ENCODE assay signal across 2 cellular contexts in the genomic region with DNA sequence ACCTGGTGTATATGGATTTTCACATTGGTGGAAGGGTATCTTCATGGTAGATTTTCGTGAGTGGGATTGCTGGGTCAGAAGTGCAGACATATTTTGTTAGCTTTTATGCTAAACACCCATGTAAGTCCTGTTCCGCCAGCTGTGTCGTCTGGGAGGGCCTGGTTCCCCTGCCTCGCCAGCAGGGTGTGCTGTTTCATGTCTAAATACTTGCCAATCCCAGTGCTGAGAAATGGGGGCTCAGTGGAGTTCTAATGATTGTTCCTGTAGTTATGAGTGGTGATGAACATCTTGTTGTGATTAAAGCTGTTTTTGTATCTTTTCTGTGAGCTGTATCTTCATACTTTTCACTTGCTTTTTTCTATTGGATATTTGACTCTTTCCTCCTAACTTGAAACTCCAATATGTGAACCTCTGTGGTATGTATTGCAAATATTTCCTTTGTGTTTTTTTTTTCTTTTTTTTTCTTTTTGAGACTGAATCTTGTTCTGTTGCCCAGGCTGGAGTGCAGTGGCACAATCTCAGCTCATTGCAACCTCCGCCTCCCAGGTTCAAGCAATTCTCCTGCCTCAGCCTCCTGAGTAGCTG.
TF ChIP-seq lines count a peak whose summit lies in the region.

No MANE protein-coding gene starts in this region.

TF ChIP-seq in K562, 482 proteins besides CTCF, POLR2A, EP300 and RAD21 (continues in another document):
- TF ChIP-seq, protein P1, sequence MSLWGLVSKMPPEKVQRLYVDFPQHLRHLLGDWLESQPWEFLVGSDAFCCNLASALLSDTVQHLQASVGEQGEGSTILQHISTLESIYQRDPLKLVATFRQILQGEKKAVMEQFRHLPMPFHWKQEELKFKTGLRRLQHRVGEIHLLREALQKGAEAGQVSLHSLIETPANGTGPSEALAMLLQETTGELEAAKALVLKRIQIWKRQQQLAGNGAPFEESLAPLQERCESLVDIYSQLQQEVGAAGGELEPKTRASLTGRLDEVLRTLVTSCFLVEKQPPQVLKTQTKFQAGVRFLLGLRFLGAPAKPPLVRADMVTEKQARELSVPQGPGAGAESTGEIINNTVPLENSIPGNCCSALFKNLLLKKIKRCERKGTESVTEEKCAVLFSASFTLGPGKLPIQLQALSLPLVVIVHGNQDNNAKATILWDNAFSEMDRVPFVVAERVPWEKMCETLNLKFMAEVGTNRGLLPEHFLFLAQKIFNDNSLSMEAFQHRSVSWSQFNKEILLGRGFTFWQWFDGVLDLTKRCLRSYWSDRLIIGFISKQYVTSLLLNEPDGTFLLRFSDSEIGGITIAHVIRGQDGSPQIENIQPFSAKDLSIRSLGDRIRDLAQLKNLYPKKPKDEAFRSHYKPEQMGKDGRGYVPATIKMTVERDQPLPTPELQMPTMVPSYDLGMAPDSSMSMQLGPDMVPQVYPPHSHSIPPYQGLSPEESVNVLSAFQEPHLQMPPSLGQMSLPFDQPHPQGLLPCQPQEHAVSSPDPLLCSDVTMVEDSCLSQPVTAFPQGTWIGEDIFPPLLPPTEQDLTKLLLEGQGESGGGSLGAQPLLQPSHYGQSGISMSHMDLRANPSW (CRISPR knock-in tag; IDR thresholded peaks at IDR 0.05) = no peak
- TF ChIP-seq, protein P2, sequence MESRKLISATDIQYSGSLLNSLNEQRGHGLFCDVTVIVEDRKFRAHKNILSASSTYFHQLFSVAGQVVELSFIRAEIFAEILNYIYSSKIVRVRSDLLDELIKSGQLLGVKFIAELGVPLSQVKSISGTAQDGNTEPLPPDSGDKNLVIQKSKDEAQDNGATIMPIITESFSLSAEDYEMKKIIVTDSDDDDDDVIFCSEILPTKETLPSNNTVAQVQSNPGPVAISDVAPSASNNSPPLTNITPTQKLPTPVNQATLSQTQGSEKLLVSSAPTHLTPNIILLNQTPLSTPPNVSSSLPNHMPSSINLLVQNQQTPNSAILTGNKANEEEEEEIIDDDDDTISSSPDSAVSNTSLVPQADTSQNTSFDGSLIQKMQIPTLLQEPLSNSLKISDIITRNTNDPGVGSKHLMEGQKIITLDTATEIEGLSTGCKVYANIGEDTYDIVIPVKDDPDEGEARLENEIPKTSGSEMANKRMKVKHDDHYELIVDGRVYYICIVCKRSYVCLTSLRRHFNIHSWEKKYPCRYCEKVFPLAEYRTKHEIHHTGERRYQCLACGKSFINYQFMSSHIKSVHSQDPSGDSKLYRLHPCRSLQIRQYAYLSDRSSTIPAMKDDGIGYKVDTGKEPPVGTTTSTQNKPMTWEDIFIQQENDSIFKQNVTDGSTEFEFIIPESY (CRISPR knock-in tag; IDR thresholded peaks at IDR 0.05) = peak; percentile 91
- TF ChIP-seq, protein P3, sequence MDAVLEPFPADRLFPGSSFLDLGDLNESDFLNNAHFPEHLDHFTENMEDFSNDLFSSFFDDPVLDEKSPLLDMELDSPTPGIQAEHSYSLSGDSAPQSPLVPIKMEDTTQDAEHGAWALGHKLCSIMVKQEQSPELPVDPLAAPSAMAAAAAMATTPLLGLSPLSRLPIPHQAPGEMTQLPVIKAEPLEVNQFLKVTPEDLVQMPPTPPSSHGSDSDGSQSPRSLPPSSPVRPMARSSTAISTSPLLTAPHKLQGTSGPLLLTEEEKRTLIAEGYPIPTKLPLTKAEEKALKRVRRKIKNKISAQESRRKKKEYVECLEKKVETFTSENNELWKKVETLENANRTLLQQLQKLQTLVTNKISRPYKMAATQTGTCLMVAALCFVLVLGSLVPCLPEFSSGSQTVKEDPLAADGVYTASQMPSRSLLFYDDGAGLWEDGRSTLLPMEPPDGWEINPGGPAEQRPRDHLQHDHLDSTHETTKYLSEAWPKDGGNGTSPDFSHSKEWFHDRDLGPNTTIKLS (IDR thresholded peaks at IDR 0.05; ENCODE audit: borderline replicate concordance, low read depth) = no peak
- TF ChIP-seq, protein P4, sequence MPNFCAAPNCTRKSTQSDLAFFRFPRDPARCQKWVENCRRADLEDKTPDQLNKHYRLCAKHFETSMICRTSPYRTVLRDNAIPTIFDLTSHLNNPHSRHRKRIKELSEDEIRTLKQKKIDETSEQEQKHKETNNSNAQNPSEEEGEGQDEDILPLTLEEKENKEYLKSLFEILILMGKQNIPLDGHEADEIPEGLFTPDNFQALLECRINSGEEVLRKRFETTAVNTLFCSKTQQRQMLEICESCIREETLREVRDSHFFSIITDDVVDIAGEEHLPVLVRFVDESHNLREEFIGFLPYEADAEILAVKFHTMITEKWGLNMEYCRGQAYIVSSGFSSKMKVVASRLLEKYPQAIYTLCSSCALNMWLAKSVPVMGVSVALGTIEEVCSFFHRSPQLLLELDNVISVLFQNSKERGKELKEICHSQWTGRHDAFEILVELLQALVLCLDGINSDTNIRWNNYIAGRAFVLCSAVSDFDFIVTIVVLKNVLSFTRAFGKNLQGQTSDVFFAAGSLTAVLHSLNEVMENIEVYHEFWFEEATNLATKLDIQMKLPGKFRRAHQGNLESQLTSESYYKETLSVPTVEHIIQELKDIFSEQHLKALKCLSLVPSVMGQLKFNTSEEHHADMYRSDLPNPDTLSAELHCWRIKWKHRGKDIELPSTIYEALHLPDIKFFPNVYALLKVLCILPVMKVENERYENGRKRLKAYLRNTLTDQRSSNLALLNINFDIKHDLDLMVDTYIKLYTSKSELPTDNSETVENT (CRISPR knock-in tag; IDR thresholded peaks at IDR 0.05) = no peak
- TF ChIP-seq KDM4B (IDR thresholded peaks at IDR 0.05; ENCODE audit: borderline replicate concordance in 2 of 2, low read depth in 1 of 2) = no peak
- TF ChIP-seq, protein P5, sequence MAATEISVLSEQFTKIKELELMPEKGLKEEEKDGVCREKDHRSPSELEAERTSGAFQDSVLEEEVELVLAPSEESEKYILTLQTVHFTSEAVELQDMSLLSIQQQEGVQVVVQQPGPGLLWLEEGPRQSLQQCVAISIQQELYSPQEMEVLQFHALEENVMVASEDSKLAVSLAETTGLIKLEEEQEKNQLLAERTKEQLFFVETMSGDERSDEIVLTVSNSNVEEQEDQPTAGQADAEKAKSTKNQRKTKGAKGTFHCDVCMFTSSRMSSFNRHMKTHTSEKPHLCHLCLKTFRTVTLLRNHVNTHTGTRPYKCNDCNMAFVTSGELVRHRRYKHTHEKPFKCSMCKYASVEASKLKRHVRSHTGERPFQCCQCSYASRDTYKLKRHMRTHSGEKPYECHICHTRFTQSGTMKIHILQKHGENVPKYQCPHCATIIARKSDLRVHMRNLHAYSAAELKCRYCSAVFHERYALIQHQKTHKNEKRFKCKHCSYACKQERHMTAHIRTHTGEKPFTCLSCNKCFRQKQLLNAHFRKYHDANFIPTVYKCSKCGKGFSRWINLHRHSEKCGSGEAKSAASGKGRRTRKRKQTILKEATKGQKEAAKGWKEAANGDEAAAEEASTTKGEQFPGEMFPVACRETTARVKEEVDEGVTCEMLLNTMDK (IDR thresholded peaks at IDR 0.05; ENCODE audit: borderline replicate concordance, insufficient read depth, low read depth, low read length, poor library complexity, severe bottlenecking) = peak; percentile 74
- no peak for TF ChIP-seq MECOM (CRISPR knock-in tag; IDR thresholded peaks at IDR 0.05)
- no peak for TF ChIP-seq ZC3H4 (CRISPR knock-in tag; IDR thresholded peaks at IDR 0.05; ENCODE audit: borderline replicate concordance)
- TF ChIP-seq, protein P6, sequence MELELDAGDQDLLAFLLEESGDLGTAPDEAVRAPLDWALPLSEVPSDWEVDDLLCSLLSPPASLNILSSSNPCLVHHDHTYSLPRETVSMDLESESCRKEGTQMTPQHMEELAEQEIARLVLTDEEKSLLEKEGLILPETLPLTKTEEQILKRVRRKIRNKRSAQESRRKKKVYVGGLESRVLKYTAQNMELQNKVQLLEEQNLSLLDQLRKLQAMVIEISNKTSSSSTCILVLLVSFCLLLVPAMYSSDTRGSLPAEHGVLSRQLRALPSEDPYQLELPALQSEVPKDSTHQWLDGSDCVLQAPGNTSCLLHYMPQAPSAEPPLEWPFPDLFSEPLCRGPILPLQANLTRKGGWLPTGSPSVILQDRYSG (tag; conservative IDR thresholded peaks at IDR 0.05; ENCODE audit: low read depth) = no peak
- 0 out of 4 replicates have a peak, but pooled peaks of 1 of the 2 experiments have one; percentile 34 for TF ChIP-seq ARNT (IDR thresholded peaks at IDR 0.05)

TF ChIP-seq in HepG2, 621 proteins besides CTCF, POLR2A, EP300 and RAD21:
- peak; percentile 54 for TF ChIP-seq STAG1 (CRISPR knock-in tag; IDR thresholded peaks at IDR 0.05)
- no peak for TF ChIP-seq PAF1 (CRISPR knock-in tag; IDR thresholded peaks at IDR 0.05)
- 0 out of 2 replicates have a peak, but pooled peaks have one; percentile 3 for TF ChIP-seq NR2C2 (CRISPR knock-in tag; IDR thresholded peaks at IDR 0.05; ENCODE audit: borderline replicate concordance)
- TF ChIP-seq, protein P7, sequence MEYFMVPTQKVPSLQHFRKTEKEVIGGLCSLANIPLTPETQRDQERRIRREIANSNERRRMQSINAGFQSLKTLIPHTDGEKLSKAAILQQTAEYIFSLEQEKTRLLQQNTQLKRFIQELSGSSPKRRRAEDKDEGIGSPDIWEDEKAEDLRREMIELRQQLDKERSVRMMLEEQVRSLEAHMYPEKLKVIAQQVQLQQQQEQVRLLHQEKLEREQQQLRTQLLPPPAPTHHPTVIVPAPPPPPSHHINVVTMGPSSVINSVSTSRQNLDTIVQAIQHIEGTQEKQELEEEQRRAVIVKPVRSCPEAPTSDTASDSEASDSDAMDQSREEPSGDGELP (IDR thresholded peaks at IDR 0.05; ENCODE audit: borderline replicate concordance, low read depth) = peak; percentile 34; the same call in 1 of the 2 replicates
- TF ChIP-seq ZNF878 (CRISPR knock-in tag; IDR thresholded peaks at IDR 0.05) = 0 out of 2 replicates have a peak, but pooled peaks have one; percentile 20
- no peak for TF ChIP-seq SOX13 (IDR thresholded peaks at IDR 0.05)
- TF ChIP-seq SOX13 (CRISPR knock-in tag; conservative IDR thresholded peaks at IDR 0.05 in 1 of 2, IDR thresholded peaks at IDR 0.05 in 1 of 2) = no peak
- no peak for TF ChIP-seq STAT5B (CRISPR knock-in tag; IDR thresholded peaks at IDR 0.05)
- peak; percentile 88 for TF ChIP-seq ZNF629 (CRISPR knock-in tag; conservative IDR thresholded peaks at IDR 0.05)
- 0 out of 2 replicates have a peak, but pooled peaks have one; percentile 40 for TF ChIP-seq ZNF605 (CRISPR knock-in tag; IDR thresholded peaks at IDR 0.05)
- TF ChIP-seq, protein P8, sequence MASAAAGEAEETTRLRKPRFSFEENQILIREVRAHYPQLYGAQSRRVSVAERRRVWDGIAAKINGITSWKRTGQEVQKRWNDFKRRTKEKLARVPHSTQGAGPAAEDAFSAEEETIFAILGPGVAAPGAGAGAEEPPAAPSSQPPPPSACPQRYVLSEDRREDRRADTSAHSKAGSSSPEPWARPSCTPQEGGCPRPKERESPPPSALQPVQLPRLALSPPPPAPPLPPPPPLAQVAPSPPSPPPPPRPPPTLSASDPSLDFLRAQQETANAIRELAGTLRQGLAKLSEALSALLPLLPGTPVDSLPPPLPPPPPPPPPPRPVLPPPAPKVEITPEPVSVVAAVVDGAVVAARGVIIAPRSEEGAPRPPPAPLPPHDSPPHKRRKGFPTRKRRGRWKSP (CRISPR knock-in tag; IDR thresholded peaks at IDR 0.05) = 0 out of 2 replicates have a peak, but pooled peaks have one; percentile 38
- 0 out of 2 replicates have a peak, but pooled peaks have one; percentile 7 for TF ChIP-seq ZNF350 (CRISPR knock-in tag; IDR thresholded peaks at IDR 0.05; ENCODE audit: borderline replicate concordance, low read depth)
- peak; percentile 40 for TF ChIP-seq XRCC5 (optimal IDR thresholded peaks at IDR 0.05; ENCODE audit: low read length)
- TF ChIP-seq ZNF724P (CRISPR knock-in tag; IDR thresholded peaks at IDR 0.05; ENCODE audit: borderline replicate concordance) = no peak
- peak; percentile 54 for TF ChIP-seq SMC3 (IDR thresholded peaks at IDR 0.05; ENCODE audit: low read length)
- TF ChIP-seq, protein P9, sequence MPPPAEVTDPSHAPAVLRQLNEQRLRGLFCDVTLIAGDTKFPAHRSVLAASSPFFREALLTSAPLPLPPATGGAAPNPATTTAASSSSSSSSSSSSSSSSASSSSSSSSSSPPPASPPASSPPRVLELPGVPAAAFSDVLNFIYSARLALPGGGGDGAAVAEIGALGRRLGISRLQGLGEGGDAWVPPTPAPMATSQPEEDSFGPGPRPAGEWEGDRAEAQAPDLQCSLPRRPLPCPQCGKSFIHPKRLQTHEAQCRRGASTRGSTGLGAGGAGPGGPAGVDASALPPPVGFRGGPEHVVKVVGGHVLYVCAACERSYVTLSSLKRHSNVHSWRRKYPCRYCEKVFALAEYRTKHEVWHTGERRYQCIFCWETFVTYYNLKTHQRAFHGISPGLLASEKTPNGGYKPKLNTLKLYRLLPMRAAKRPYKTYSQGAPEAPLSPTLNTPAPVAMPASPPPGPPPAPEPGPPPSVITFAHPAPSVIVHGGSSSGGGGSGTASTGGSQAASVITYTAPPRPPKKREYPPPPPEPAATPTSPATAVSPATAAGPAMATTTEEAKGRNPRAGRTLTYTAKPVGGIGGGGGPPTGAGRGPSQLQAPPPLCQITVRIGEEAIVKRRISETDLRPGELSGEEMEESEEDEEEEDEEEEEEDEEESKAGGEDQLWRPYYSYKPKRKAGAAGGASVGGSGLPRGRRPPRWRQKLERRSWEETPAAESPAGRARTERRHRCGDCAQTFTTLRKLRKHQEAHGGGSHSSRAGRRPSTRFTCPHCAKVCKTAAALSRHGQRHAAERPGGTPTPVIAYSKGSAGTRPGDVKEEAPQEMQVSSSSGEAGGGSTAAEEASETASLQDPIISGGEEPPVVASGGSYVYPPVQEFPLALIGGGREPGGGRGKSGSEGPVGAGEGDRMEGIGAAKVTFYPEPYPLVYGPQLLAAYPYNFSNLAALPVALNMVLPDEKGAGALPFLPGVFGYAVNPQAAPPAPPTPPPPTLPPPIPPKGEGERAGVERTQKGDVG (CRISPR knock-in tag; IDR thresholded peaks at IDR 0.05; ENCODE audit: borderline replicate concordance) = peak; percentile 47; the same call in 1 of the 2 replicates
- TF ChIP-seq BHLHE40 (IDR thresholded peaks at IDR 0.05; ENCODE audit: low read length) = no peak
- TF ChIP-seq, protein P10, sequence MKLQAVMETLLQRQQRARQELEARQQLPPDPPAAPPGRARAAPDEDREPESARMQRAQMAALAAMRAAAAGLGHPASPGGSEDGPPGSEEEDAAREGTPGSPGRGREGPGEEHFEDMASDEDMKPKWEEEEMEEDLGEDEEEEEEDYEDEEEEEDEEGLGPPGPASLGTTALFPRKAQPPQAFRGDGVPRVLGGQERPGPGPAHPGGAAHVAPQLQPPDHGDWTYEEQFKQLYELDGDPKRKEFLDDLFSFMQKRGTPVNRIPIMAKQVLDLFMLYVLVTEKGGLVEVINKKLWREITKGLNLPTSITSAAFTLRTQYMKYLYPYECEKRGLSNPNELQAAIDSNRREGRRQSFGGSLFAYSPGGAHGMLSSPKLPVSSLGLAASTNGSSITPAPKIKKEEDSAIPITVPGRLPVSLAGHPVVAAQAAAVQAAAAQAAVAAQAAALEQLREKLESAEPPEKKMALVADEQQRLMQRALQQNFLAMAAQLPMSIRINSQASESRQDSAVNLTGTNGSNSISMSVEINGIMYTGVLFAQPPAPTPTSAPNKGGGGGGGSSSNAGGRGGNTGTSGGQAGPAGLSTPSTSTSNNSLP (IDR thresholded peaks at IDR 0.05; ENCODE audit: low read depth, low read length) = 0 out of 2 replicates have a peak, but pooled peaks have one; percentile 16
- TF ChIP-seq ZBTB38 (CRISPR knock-in tag; IDR thresholded peaks at IDR 0.05) = peak; percentile 49; the same call in 1 of the 2 replicates
- TF ChIP-seq, protein P2 (CRISPR knock-in tag; IDR thresholded peaks at IDR 0.05) = peak; percentile 97
TF ChIP-seq in HepG2: peak in this region for 14.
